ENCODE assay signal across 11 cellular contexts in genomic region chr22:17257091-17257490, GRCh38. TPM values are rescaled to one million over a fixed set of nuclear protein-coding genes. Genes with fewer than 3 reads are reported as not detected.
A peak's percentile ranks its signal among the peaks of the same experiment; 100 is the strongest.
DNase-seq lines count a peak whose midpoint lies in the region; ATAC-seq and TF ChIP-seq lines count a peak whose summit lies in the region.
"Had no signal": no experiment of that assay in that cellular context is flagged by ENCODE, and none has a peak within 500 bp of the region (broad histone marks: within the 10 kb centered on the region; RNA-seq: fewer than 3 reads in every experiment).

No MANE protein-coding gene starts in this region.

- H2BK12ac ChIP-seq in neuronal stem cell (ENCODE audit: low read length), result no peak overlapping the region

- peak overlapping the region; percentile 8 for H3K18ac ChIP-seq in neuronal stem cell (ENCODE audit: low read length)

- H3K9me3 ChIP-seq in HUES48 (ENCODE audit: control insufficient read depth, insufficient read depth, low read length) (no peaks in the 10 kb centered on the region), duodenal mucosa (ENCODE audit: control insufficient read depth in 1 of 2, low read length in 2 of 2) (no peaks in the 10 kb centered on the region), neuronal stem cell (replicated peaks in 1 of 2; ENCODE audit: control insufficient read depth in 2 of 2, insufficient read depth in 1 of 2, low read depth in 1 of 2, low read length in 2 of 2) (no peaks in the 10 kb centered on the region)

- H3K36me3 ChIP-seq in HUES48 (ENCODE audit: control insufficient read depth, insufficient read depth, low read length) (no peaks in the 10 kb centered on the region), duodenal mucosa (ENCODE audit: control insufficient read depth in 1 of 2, insufficient read depth in 2 of 2, low read length in 2 of 2) (no peaks in the 10 kb centered on the region), neuronal stem cell (replicated peaks in 1 of 2; ENCODE audit: control insufficient read depth in 2 of 2, insufficient read depth in 2 of 2, low read length in 2 of 2) (no peaks in the 10 kb centered on the region)

- H3K27me3 ChIP-seq in HUES48 (ENCODE audit: control insufficient read depth, insufficient read depth, low read length) (no peaks in the 10 kb centered on the region), duodenal mucosa (ENCODE audit: control insufficient read depth in 1 of 2, insufficient read depth in 2 of 2, low read length in 2 of 2) (no peaks in the 10 kb centered on the region), neuronal stem cell (ENCODE audit: control insufficient read depth in 3 of 3, insufficient read depth in 3 of 3, low read depth in 1 of 3, low read length in 3 of 3) (no peaks in the 10 kb centered on the region)

- no CpG with 5 or more reads among the region's 5 CpGs for WGBS in neuronal stem cell (ENCODE audit: extremely low coverage in 2 of 2, insufficient read length in 2 of 2, insufficient replicate concordance in 1 of 2), 2 donors

- H4K8ac ChIP-seq in neuronal stem cell (ENCODE audit: low read depth, low read length), result no peak overlapping the region

- no peak overlapping the region for H2AK5ac ChIP-seq in neuronal stem cell (ENCODE audit: low read depth, low read length)

- no peak for ATAC-seq in GM21447 (IDR thresholded peaks at IDR 0.05; ENCODE audit: unreplicated experiment)

- H3K4me3 ChIP-seq in HUES48 (ENCODE audit: low read depth, low read length) (no peak overlapping the region), duodenal mucosa (ENCODE audit: low read depth in 1 of 2, low read length in 2 of 2) (no peak overlapping the region), neuronal stem cell (ENCODE audit: low read length in 2 of 2) (no peak overlapping the region)

- H2BK5ac ChIP-seq in neuronal stem cell (ENCODE audit: low read length), result no peak overlapping the region

- peak overlapping the region; percentile 18 for H2BK15ac ChIP-seq in neuronal stem cell (ENCODE audit: low read length)

- no peak overlapping the region for H3K9ac ChIP-seq in HUES48 (ENCODE audit: low read depth, low read length)
- H3K9ac ChIP-seq in duodenal mucosa (ENCODE audit: low read depth in 1 of 2, low read length in 2 of 2), result peak overlapping the region in 1 of 2 donors; percentile 9
- H3K9ac ChIP-seq in neuronal stem cell (ENCODE audit: low read depth, low read length, poor library complexity), result no peak overlapping the region

- no peak overlapping the region for H2BK120ac ChIP-seq in neuronal stem cell (ENCODE audit: low read depth, low read length)

- no peak overlapping the region for H3K23ac ChIP-seq in neuronal stem cell (ENCODE audit: low read depth, low read length, poor library complexity)

- H3K4me1 ChIP-seq in HUES48 (ENCODE audit: control insufficient read depth, insufficient read depth, low read length) (peaks cover 51% of the 10 kb centered on the region), duodenal mucosa (ENCODE audit: control insufficient read depth in 1 of 2, insufficient read depth in 2 of 2, low read length in 2 of 2) (peaks cover 26 to 31% of the 10 kb centered on the region in 2 donors), neuronal stem cell (ENCODE audit: control insufficient read depth in 2 of 2, insufficient read depth in 1 of 2, low read depth in 1 of 2, low read length in 2 of 2) (peaks cover 32 to 34% of the 10 kb centered on the region in 2 donors)

- H3K79me1 ChIP-seq in neuronal stem cell (ENCODE audit: low read depth, low read length), result no peaks in the 10 kb centered on the region

- no peak overlapping the region for H4K91ac ChIP-seq in neuronal stem cell (ENCODE audit: low read depth, low read length, poor library complexity)

- H3K4me2 ChIP-seq in neuronal stem cell (ENCODE audit: insufficient read depth, low read length, poor library complexity, severe bottlenecking), result no peak overlapping the region

- peak overlapping the region; percentile 80 for H2AFZ ChIP-seq in neuronal stem cell (ENCODE audit: low read length)

- TF ChIP-seq CTCF in GM10266 (IDR thresholded peaks at IDR 0.05; ENCODE audit: control insufficient read depth, insufficient read depth, low read depth, missing control alignments), result no peak

- DNase-seq in DMS53 (lab: John Stamatoyannopoulos, UW), result peak; percentile 50
- DNase-seq in DMS53 treated with DMSO at 0.1 percent for 48 hours (lab: John Stamatoyannopoulos, UW; ENCODE audit: unreplicated experiment), result no peak
- no peak for DNase-seq in neuronal stem cell (ENCODE audit: low spot score)
- no peak for DNase-seq in islet precursor cell
- no peak for DNase-seq in GM10266 (ENCODE audit: extremely low spot score)
- DNase-seq: activated CD4-positive, alpha-beta T cell treated with anti-CD3 and anti-CD28 coated beads, Interleukin-2, amount 10 ng/mL, durations not matched to agents 24 days and 14 days; NCI-H82; stimulated activated CD4-positive, alpha-beta T cell treated with anti-CD3 and anti-CD28 coated beads, Interleukin-4, amount 100 ng/mL, for 1 hour had no signal

- no peak overlapping the region for H3K4ac ChIP-seq in neuronal stem cell (ENCODE audit: low read length)

- H3K14ac ChIP-seq in neuronal stem cell (ENCODE audit: low read length), result no peak overlapping the region

- H3K27ac ChIP-seq in HUES48 (ENCODE audit: low read depth, low read length) (peak overlapping the region; percentile 89), duodenal mucosa (ENCODE audit: low read depth, low read length) (peak overlapping the region; percentile 3), neuronal stem cell (replicated peaks; ENCODE audit: low read length) (peak overlapping the region; percentile 88)

RNA-seq across cellular contexts. Expression of gene ADA2, which starts 37.9 kb away (rescaled TPM):
- polyA plus RNA-seq in neuronal stem cell (2013, experiment 1 of 2), result 35.3 TPM
- 35.4 TPM for polyA plus RNA-seq in neuronal stem cell (2013, experiment 2 of 2)

Comparison
In these comparisons a context has a peak if more than half of its experiments do, and no peak if none do; other contexts are left out.
1. H3K27ac ChIP-seq: peak in every context shown above with its lines; median percentile 89 in HUES48; 88 in neuronal stem cell; 3 in duodenal mucosa.